8 cellular contexts compared by ENCODE assay signal in genomic region chr10:63466168-63466935, GRCh38. TPM values are rescaled to one million over a fixed set of nuclear protein-coding genes. Genes with fewer than 3 reads are reported as not detected.
DNase-seq lines count a peak whose midpoint lies in the region; ATAC-seq and TF ChIP-seq lines count a peak whose summit lies in the region.

No MANE protein-coding gene starts in this region.

- H2AFZ ChIP-seq in OCI-LY3 (ENCODE audit: low read depth, low read length): no peak overlapping the region

- H3K27ac Mint-ChIP-seq in CD4-positive, alpha-beta T cell: peak overlapping the region; percentile 85
- peak overlapping the region; percentile 46 for H3K27ac Mint-ChIP-seq in activated naive CD8-positive, alpha-beta T cell treated with anti-CD3 and anti-CD28 coated beads for 36 hours
- peak overlapping the region; percentile 96 for H3K27ac Mint-ChIP-seq in osteocyte (ENCODE audit: unreplicated experiment)

- peak overlapping the region; percentile 74 for H3K9ac ChIP-seq in OCI-LY3 (ENCODE audit: low read length)

- H3K4me1 ChIP-seq in OCI-LY3 (ENCODE audit: low read length) (peaks cover 17% of the 10 kb centered on the region; the same call in 1 of the 2 replicates), cardiac muscle cell (ENCODE audit: low read depth) (peaks cover 19% of the 10 kb centered on the region)

- peaks cover 20% of the 10 kb centered on the region for H3K36me3 Mint-ChIP-seq in CD4-positive, alpha-beta T cell (ENCODE audit: low read depth)
- H3K36me3 Mint-ChIP-seq in activated naive CD8-positive, alpha-beta T cell treated with anti-CD3 and anti-CD28 coated beads for 36 hours: peaks cover 4% of the 10 kb centered on the region
- H3K36me3 Mint-ChIP-seq in osteocyte (ENCODE audit: unreplicated experiment): no peaks in the 10 kb centered on the region

- DNase-seq in CD4-positive, alpha-beta T cell: peak in 9 of 10 experiments; percentile 6 to 41 (median 21)
- DNase-seq in activated naive CD8-positive, alpha-beta T cell treated with anti-CD3 and anti-CD28 coated beads for 36 hours: peak; percentile 28
- DNase-seq in cardiac muscle cell (ENCODE audit: low read depth in 1 of 2, low spot score in 1 of 2): peak; percentile 71 to 72
- DNase-seq in osteocyte (ENCODE audit: extremely low spot score, unreplicated experiment): no peak
- DNase-seq in activated CD4-positive, CD25-positive, alpha-beta regulatory T cell treated with anti-CD3 and anti-CD28 coated beads, Interleukin-2, amount 50 U/mL, for 72 hours: no peak

- H3K27me3 Mint-ChIP-seq in CD4-positive, alpha-beta T cell: no peaks in the 10 kb centered on the region
- no peaks in the 10 kb centered on the region for H3K27me3 Mint-ChIP-seq in activated naive CD8-positive, alpha-beta T cell treated with anti-CD3 and anti-CD28 coated beads for 36 hours
- H3K27me3 Mint-ChIP-seq in osteocyte (ENCODE audit: unreplicated experiment): no peaks in the 10 kb centered on the region

- peak overlapping the region; percentile 57 for H3K27ac ChIP-seq in CD4-positive, alpha-beta T cell (ENCODE audit: low read depth, low read length)
- H3K27ac ChIP-seq in OCI-LY3 (ENCODE audit: low read length) (no peak overlapping the region), cardiac muscle cell (peak overlapping the region; percentile 98)

- no peaks in the 10 kb centered on the region for H3K9me3 ChIP-seq in CD4-positive, alpha-beta T cell (ENCODE audit: control insufficient read depth, low read length)
- H3K9me3 ChIP-seq in OCI-LY3 (ENCODE audit: insufficient read depth, low read length) (no peaks in the 10 kb centered on the region), cardiac muscle cell (ENCODE audit: low read depth) (no peaks in the 10 kb centered on the region)

- H3K36me3 ChIP-seq in OCI-LY3 (replicated peaks; ENCODE audit: low read depth, low read length) (no peaks in the 10 kb centered on the region), cardiac muscle cell (no peaks in the 10 kb centered on the region)

- intact Hi-C loops in CD4-positive, alpha-beta T cell (cut with DNase I, micrococcal nuclease): loop anchor here (2.0 to 5.0 kb wide), 5 partner anchors 51 to 249 kb away; no protein-coding TSS in a partner anchor

- H3K4me1 Mint-ChIP-seq in CD4-positive, alpha-beta T cell (ENCODE audit: low read depth): peaks cover 68% of the 10 kb centered on the region
- H3K4me1 Mint-ChIP-seq in activated naive CD8-positive, alpha-beta T cell treated with anti-CD3 and anti-CD28 coated beads for 36 hours: peaks cover 25% of the 10 kb centered on the region
- peaks cover 54% of the 10 kb centered on the region for H3K4me1 Mint-ChIP-seq in osteocyte (ENCODE audit: unreplicated experiment)

- no peaks in the 10 kb centered on the region for H3K9me3 Mint-ChIP-seq in CD4-positive, alpha-beta T cell
- no peaks in the 10 kb centered on the region for H3K9me3 Mint-ChIP-seq in activated naive CD8-positive, alpha-beta T cell treated with anti-CD3 and anti-CD28 coated beads for 36 hours
- no peaks in the 10 kb centered on the region for H3K9me3 Mint-ChIP-seq in osteocyte (ENCODE audit: unreplicated experiment)

- POLR2A ChIA-PET in CD4-positive, alpha-beta T cell (lab: Charles Lee): interaction anchor here (0.8 to 4.6 kb wide), 9 partner anchors 45 to 241 kb away, joined by 3 to 34 read pairs (median 4); partner anchors contain the start of gene REEP3

- peaks cover 18% of the 10 kb centered on the region for H4K20me1 ChIP-seq in OCI-LY3 (ENCODE audit: insufficient read depth, low read length)

- TF ChIP-seq CTCF in CD4-positive, alpha-beta T cell (IDR thresholded peaks at IDR 0.05): no peak
- TF ChIP-seq CTCF in OCI-LY3 (IDR thresholded peaks at IDR 0.05; ENCODE audit: low read depth, low read length) (no peak), cardiac muscle cell (IDR thresholded peaks at IDR 0.05; ENCODE audit: low read depth, low read length) (no peak), osteocyte (IDR thresholded peaks at IDR 0.05) (no peak)

- CTCF ChIA-PET in CD4-positive, alpha-beta T cell (lab: Charles Lee): interaction anchor here (2.9 kb wide), 1 partner anchor 12 kb away, joined by 11 read pairs; no protein-coding TSS in a partner anchor

- H3K4me2 ChIP-seq in OCI-LY3 (ENCODE audit: low read length): peak overlapping the region; percentile 67

- peak overlapping the region; percentile 97 for H3K4me3 Mint-ChIP-seq in CD4-positive, alpha-beta T cell
- H3K4me3 Mint-ChIP-seq in activated naive CD8-positive, alpha-beta T cell treated with anti-CD3 and anti-CD28 coated beads for 36 hours: peak overlapping the region; percentile 90
- peak overlapping the region; percentile 93 for H3K4me3 Mint-ChIP-seq in osteocyte (ENCODE audit: unreplicated experiment)

- H3K27me3 ChIP-seq in CD4-positive, alpha-beta T cell (ENCODE audit: control insufficient read depth, insufficient read depth, low read length): no peaks in the 10 kb centered on the region
- H3K27me3 ChIP-seq in OCI-LY3 (ENCODE audit: low read depth, low read length) (no peaks in the 10 kb centered on the region), cardiac muscle cell (no peaks in the 10 kb centered on the region)

- H3K79me2 ChIP-seq in OCI-LY3 (ENCODE audit: low read length): peaks cover 7% of the 10 kb centered on the region

- ATAC-seq in CD4-positive, alpha-beta T cell (ENCODE audit: poor library complexity): peak; percentile 44
- ATAC-seq in GM19324 (IDR thresholded peaks at IDR 0.05; ENCODE audit: low FRiP score, unreplicated experiment) (peak; percentile 24), HG03378 (IDR thresholded peaks at IDR 0.05; ENCODE audit: unreplicated experiment) (peak; percentile 25)

- H3K4me3 ChIP-seq in OCI-LY3 (ENCODE audit: low read length) (peak overlapping the region; percentile 92), cardiac muscle cell (peak overlapping the region; percentile 96)

RNA-seq across cellular contexts. Expression of gene JMJD1C, which starts 0.6 kb away (rescaled TPM):
- 100 to 1,000 TPM; 389 to 399 TPM for total RNA-seq in CD4-positive, alpha-beta T cell
- total RNA-seq in activated naive CD8-positive, alpha-beta T cell treated with anti-CD3 and anti-CD28 coated beads for 36 hours: 10 to 100 TPM; 48.4 to 52.0 TPM
- total RNA-seq in cardiac muscle cell: 72.3 and 144 TPM in 2 replicates
- polyA plus RNA-seq in cardiac muscle cell: 59.1 and 82.4 TPM in 2 replicates
- 118 and 120 TPM in 2 replicates for total RNA-seq in osteocyte

RNA-seq across cellular contexts. Expression of gene REEP3, which starts 54.8 kb away (rescaled TPM):
- total RNA-seq in CD4-positive, alpha-beta T cell: 1 to 10 TPM; 3.2 to 6.1 TPM
- 10 to 100 TPM; 17.4 to 20.7 TPM for total RNA-seq in activated naive CD8-positive, alpha-beta T cell treated with anti-CD3 and anti-CD28 coated beads for 36 hours
- total RNA-seq in cardiac muscle cell (39.4 and 49.2 TPM in 2 replicates), osteocyte (80.4 and 85.7 TPM in 2 replicates)
- polyA plus RNA-seq in cardiac muscle cell: 44.2 and 54.0 TPM in 2 replicates

Comparison
In these comparisons a context has a peak if more than half of its experiments do, and no peak if none do; other contexts are left out.
1. DNase-seq: peak in CD4-positive, alpha-beta T cell (9 of 10), activated naive CD8-positive, alpha-beta T cell treated with anti-CD3 and anti-CD28 coated beads for 36 hours (single experiment) and cardiac muscle cell (2 of 2); none in osteocyte (single experiment) and activated CD4-positive, CD25-positive, alpha-beta regulatory T cell treated with anti-CD3 and anti-CD28 coated beads, Interleukin-2, amount 50 U/mL, for 72 hours (single experiment).
2. H3K27ac Mint-ChIP-seq: peak in every context shown above with its lines; median percentile 96 in osteocyte; 85 in CD4-positive, alpha-beta T cell; 46 in activated naive CD8-positive, alpha-beta T cell treated with anti-CD3 and anti-CD28 coated beads for 36 hours.
3. Peak in every context shown above with its lines, with median percentiles within 50 percentile points of each other: ATAC-seq and H3K4me3 Mint-ChIP-seq.